ENCODE assay signal across 8 cellular contexts in the genomic region with DNA sequence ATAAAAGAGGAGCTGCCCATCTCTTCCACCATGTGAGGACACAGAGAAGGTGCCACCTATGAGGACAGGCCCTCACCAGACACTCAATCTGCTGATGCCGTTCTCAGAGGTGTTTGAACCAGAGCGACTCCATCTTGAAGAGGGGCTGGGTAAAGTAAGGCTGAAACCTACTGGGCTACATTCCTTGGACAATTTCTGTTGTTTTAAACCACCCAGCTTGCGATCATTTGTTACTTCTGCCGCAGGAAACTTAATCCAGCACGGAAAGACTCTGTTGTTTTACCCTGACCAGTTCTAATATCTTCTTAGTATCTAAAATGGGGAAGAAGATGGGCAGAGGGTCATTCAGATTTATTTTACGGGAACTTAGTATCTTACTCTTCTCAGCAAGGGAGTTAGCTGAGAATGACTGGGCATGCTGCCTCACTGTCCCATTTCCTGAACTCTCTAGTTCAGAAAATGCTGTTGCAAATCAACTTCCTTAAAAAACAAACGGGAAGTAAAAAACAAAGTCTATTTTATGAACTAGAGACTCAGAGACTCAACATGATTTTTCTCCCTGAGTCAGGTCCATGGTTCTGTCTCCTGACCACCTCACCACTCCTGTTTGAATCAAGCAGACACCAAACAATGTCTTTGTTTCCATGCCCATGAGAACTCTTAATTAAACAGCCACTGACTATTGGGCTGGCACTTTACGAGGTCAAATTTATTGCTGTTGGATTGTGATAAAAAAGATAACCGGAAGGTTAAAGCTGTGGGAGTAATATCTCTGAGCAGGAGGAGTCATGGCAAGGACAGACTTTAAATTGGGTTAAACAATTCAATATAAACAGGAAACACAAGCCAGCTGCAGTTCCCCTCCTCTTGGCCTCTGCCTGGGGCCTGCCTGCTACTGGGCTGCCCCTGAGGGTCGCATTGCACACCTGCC. TPM values are rescaled to one million over a fixed set of nuclear protein-coding genes. Genes with fewer than 3 reads are reported as not detected.
DNase-seq lines count a peak whose midpoint lies in the region; ATAC-seq, FAIRE-seq and TF ChIP-seq lines count a peak whose summit lies in the region.

No MANE protein-coding gene starts in this region.

- intact Hi-C loops in K562 (cut with micrococcal nuclease), result no loop called here

- H3K4me3 ChIP-seq in K562 (no peak overlapping the region), mucosa of rectum (ENCODE audit: low read length in 2 of 2) (peak overlapping the region in 1 of 2 donors; percentile 51)

- TF ChIP-seq EP300 in K562 (IDR thresholded peaks at IDR 0.05; ENCODE audit: low read length), result peak; percentile 65

- H3K9me3 ChIP-seq in K562 (replicated peaks; ENCODE audit: control insufficient read depth, insufficient read depth, low read depth, low read length) (no peaks in the 10 kb centered on the region), mucosa of rectum (ENCODE audit: control insufficient read depth in 2 of 2, low read length in 2 of 2) (no peaks in the 10 kb centered on the region)

- peak overlapping the region; percentile 12 for H3K4me2 ChIP-seq in K562 (ENCODE audit: insufficient read depth, low read length)

- no peak for FAIRE-seq in K562 (lab: Jason Lieb, UNC)

- no peaks in the 10 kb centered on the region for H4K20me1 ChIP-seq in K562 (replicated peaks; ENCODE audit: control insufficient read depth, insufficient read depth, low read length)

- DNase-seq in CD1c-positive myeloid dendritic cell (ENCODE audit: extremely low spot score) (peak; percentile 94), MV-4-11 (lab: John Stamatoyannopoulos, UW) (peak; percentile 93), K562 (ENCODE audit: extremely low read depth in 1 of 4, low spot score in 3 of 4) (peak in 3 of 4 experiments; percentile 23 to 30 (median 28))

- CTCF ChIA-PET in K562 (lab: Yijun Ruan, JAX; ENCODE audit: low intra/inter-chr PET ratio), result no interaction called here

- in situ Hi-C loops in K562 (cut with MboI), result no loop called here

- H3K9me1 ChIP-seq in K562 (ENCODE audit: control insufficient read depth, insufficient read depth, low read length), result no peaks in the 10 kb centered on the region

- 29% methylated on average over 10 of the region's 10 CpGs for WGBS in K562 (ENCODE audit: insufficient coverage, low coverage, missing lambda C conversion rate)

- no peak for TF ChIP-seq POLR2A in K562 (conservative IDR thresholded peaks at IDR 0.05)

- H2AFZ ChIP-seq in K562 (ENCODE audit: low read depth, low read length), result peak overlapping the region; percentile 79

- H3K79me2 ChIP-seq in K562 (ENCODE audit: control insufficient read depth, insufficient read depth, low read length), result no peaks in the 10 kb centered on the region

- ATAC-seq in K562 (peak; percentile 14), HG03025 (IDR thresholded peaks at IDR 0.05; ENCODE audit: low FRiP score, unreplicated experiment) (no peak), GM21360 (IDR thresholded peaks at IDR 0.05; ENCODE audit: unreplicated experiment) (no peak), HG02678 (IDR thresholded peaks at IDR 0.05; ENCODE audit: unreplicated experiment) (no peak), GM19324 (IDR thresholded peaks at IDR 0.05; ENCODE audit: low FRiP score, unreplicated experiment) (no peak)

- H3K27ac ChIP-seq in K562 (ENCODE audit: extremely low read depth, low read depth, low read length), result peak overlapping the region; percentile 67; the same call in 2 of the 3 replicates
- H3K27ac ChIP-seq in mucosa of rectum (ENCODE audit: low read depth in 2 of 2, low read length in 2 of 2), result peak overlapping the region; percentile 54 to 77

- TF ChIP-seq RAD21 in K562 (CRISPR knock-in tag; conservative IDR thresholded peaks at IDR 0.05 in 1 of 2, IDR thresholded peaks at IDR 0.05 in 1 of 2), result 0 out of 4 replicates have a peak, but pooled peaks of 1 of the 2 experiments have one; percentile 5

- H3K4me1 ChIP-seq in K562 (replicated peaks in 1 of 2; ENCODE audit: control insufficient read depth in 2 of 2, insufficient read depth in 2 of 2, low read length in 2 of 2) (peaks cover 14 to 48% of the 10 kb centered on the region in 2 experiments), mucosa of rectum (ENCODE audit: control insufficient read depth in 2 of 2, insufficient read depth in 2 of 2, low read length in 2 of 2) (peaks cover 20 to 24% of the 10 kb centered on the region in 2 donors)

- POLR2A ChIA-PET in K562 (lab: Yijun Ruan, JAX), result interaction anchor here (0.6 to 3.4 kb wide), 8 partner anchors 10 to 623 kb away, joined by 3 to 13 read pairs (median 3); no protein-coding TSS in a partner anchor

- H3K9ac ChIP-seq in K562 (ENCODE audit: insufficient read depth in 1 of 2, low read depth in 2 of 2, low read length in 2 of 2), result peak overlapping the region in 1 of 2 experiments; percentile 75; a peak in 2 of 4 replicates
- H3K9ac ChIP-seq in mucosa of rectum (ENCODE audit: low read depth in 1 of 2, low read length in 2 of 2), result peak overlapping the region in 1 of 2 donors; percentile 28

- no peaks in the 10 kb centered on the region for H3K27me3 ChIP-seq in K562 (ENCODE audit: control insufficient read depth in 2 of 2, insufficient read depth in 2 of 2, low read length in 2 of 2)
- no peaks in the 10 kb centered on the region for H3K27me3 ChIP-seq in mucosa of rectum (ENCODE audit: control insufficient read depth in 2 of 2, insufficient read depth in 2 of 2, low read length in 2 of 2)

- TF ChIP-seq CTCF in K562 (IDR thresholded peaks at IDR 0.05 in 2 of 3, conservative IDR thresholded peaks at IDR 0.05 in 1 of 3; ENCODE audit: insufficient read depth in 2 of 3, low read depth in 1 of 3, low read length in 3 of 3), result no peak

- BruUV-seq in K562 (replicated peaks; lab: Mats Ljungman, UMichigan), result no TSS peak

- H3K36me3 ChIP-seq in K562 (ENCODE audit: control insufficient read depth, insufficient read depth, low read length), result no peaks in the 10 kb centered on the region
- peaks cover 8 to 9% of the 10 kb centered on the region in 2 donors for H3K36me3 ChIP-seq in mucosa of rectum (ENCODE audit: control insufficient read depth in 2 of 2, insufficient read depth in 2 of 2, low read length in 2 of 2)

TF ChIP-seq in K562, 482 proteins besides CTCF, POLR2A, EP300 and RAD21 (continues in another document):
- peak; percentile 53 for TF ChIP-seq TCF3 (CRISPR knock-in tag; IDR thresholded peaks at IDR 0.05)
- no peak for TF ChIP-seq FOXJ2 (tag; IDR thresholded peaks at IDR 0.05)
- TF ChIP-seq, protein P1, sequence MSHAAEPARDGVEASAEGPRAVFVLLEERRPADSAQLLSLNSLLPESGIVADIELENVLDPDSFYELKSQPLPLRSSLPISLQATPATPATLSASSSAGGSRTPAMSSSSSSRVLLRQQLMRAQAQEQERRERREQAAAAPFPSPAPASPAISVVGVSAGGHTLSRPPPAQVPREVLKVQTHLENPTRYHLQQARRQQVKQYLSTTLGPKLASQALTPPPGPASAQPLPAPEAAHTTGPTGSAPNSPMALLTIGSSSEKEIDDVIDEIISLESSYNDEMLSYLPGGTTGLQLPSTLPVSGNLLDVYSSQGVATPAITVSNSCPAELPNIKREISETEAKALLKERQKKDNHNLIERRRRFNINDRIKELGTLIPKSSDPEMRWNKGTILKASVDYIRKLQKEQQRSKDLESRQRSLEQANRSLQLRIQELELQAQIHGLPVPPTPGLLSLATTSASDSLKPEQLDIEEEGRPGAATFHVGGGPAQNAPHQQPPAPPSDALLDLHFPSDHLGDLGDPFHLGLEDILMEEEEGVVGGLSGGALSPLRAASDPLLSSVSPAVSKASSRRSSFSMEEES (CRISPR knock-in tag; IDR thresholded peaks at IDR 0.05), result peak; percentile 53
- TF ChIP-seq SMARCE1 (IDR thresholded peaks at IDR 0.05), result peak; percentile 77
- peak; percentile 86 for TF ChIP-seq TAF7 (tag; IDR thresholded peaks at IDR 0.05)
- TF ChIP-seq ZNF3 (CRISPR knock-in tag; IDR thresholded peaks at IDR 0.05), result 0 out of 2 replicates have a peak, but pooled peaks have one; percentile 23
- TF ChIP-seq ELF4 (CRISPR knock-in tag; IDR thresholded peaks at IDR 0.05), result peak; percentile 53; the same call in 1 of the 2 replicates

RNA-seq across cellular contexts. Expression of gene IFNAR1, which starts 23.8 kb away (rescaled TPM):
- total RNA-seq in K562 (2011; cell fraction: chromatin; rRNA removed; ENCODE audit: low replicate concordance), result 7.7 and 20.5 TPM in 2 replicates
- total RNA-seq in K562 (2011; cell fraction: nucleolus; rRNA removed), result 8.7 and 11.3 TPM in 2 replicates
- total RNA-seq in K562 (2011; cell fraction: nucleoplasm; rRNA removed), result 13.3 and 24.0 TPM in 2 replicates
- total RNA-seq in K562 (2014; rRNA removed), result 8.6 TPM in 2 replicates
- 11.5 and 13.7 TPM in 2 replicates for total RNA-seq in K562 (2014; rRNA removed; fragmentation: Illumina TruSeq; extraction: Trizol)
- total RNA-seq in K562 (2015; rRNA removed; fragmentation: Illumina TruSeq; extraction: Trizol), result 10.2 and 12.7 TPM in 2 replicates
- 23.7 and 24.2 TPM in 2 replicates for total RNA-seq in K562 (2021)
- 10.4 and 10.8 TPM in 2 replicates for polyA plus RNA-seq in K562 (2011; rRNA removed)
- 5.4 and 10.1 TPM in 2 replicates for polyA plus RNA-seq in K562 (2011; cell fraction: cytosol; rRNA removed)
- polyA plus RNA-seq in K562 (2011; cell fraction: nucleus; rRNA removed), result 2.8 and 3.5 TPM in 2 replicates
- polyA plus RNA-seq in K562 (2012), result 20.0 and 32.3 TPM in 2 replicates
- polyA plus RNA-seq in K562 (2014; fragmentation: Illumina TruSeq; extraction: Trizol), result 17.2 and 20.9 TPM in 2 replicates
- polyA plus RNA-seq in K562 (2014; fragmentation: Nextera tagmentation; extraction: Ambion mirVana), result 10 to 100 TPM; 27.4 to 31.8 TPM
- 11.0 and 14.8 TPM in 2 replicates for polyA plus RNA-seq in K562 (2014; rRNA removed)
- 21.6 and 28.4 TPM in 2 replicates for polyA minus RNA-seq in K562 (2011; rRNA and poly(A)+ RNA removed)
- 10.5 and 11.9 TPM in 2 replicates for polyA minus RNA-seq in K562 (2011; cell fraction: cytosol; rRNA and poly(A)+ RNA removed)
- polyA minus RNA-seq in K562 (2011; cell fraction: nucleus; rRNA and poly(A)+ RNA removed), result 6.2 and 12.8 TPM in 2 replicates

RNA-seq across cellular contexts. Expression of gene IL10RB, which starts 34.8 kb away (rescaled TPM):
- total RNA-seq in K562 (2011; cell fraction: chromatin; rRNA removed; ENCODE audit: low replicate concordance), result 29.7 and 42.2 TPM in 2 replicates
- 53.8 and 58.4 TPM in 2 replicates for total RNA-seq in K562 (2011; cell fraction: nucleolus; rRNA removed)
- 50.7 and 54.7 TPM in 2 replicates for total RNA-seq in K562 (2011; cell fraction: nucleoplasm; rRNA removed)
- 25.3 and 31.2 TPM in 2 replicates for total RNA-seq in K562 (2014; rRNA removed)
- 21.3 and 23.0 TPM in 2 replicates for total RNA-seq in K562 (2014; rRNA removed; fragmentation: Illumina TruSeq; extraction: Trizol)
- total RNA-seq in K562 (2015; rRNA removed; fragmentation: Illumina TruSeq; extraction: Trizol), result 25.1 and 25.3 TPM in 2 replicates
- total RNA-seq in K562 (2021), result 17.5 TPM in 2 replicates
- polyA plus RNA-seq in K562 (2011; rRNA removed), result 29.9 and 33.1 TPM in 2 replicates
- 26.0 and 37.2 TPM in 2 replicates for polyA plus RNA-seq in K562 (2011; cell fraction: cytosol; rRNA removed)
- polyA plus RNA-seq in K562 (2011; cell fraction: nucleus; rRNA removed), result 11.5 and 12.0 TPM in 2 replicates
- 26.1 and 35.7 TPM in 2 replicates for polyA plus RNA-seq in K562 (2012)
- polyA plus RNA-seq in K562 (2014; fragmentation: Illumina TruSeq; extraction: Trizol), result 29.6 and 33.8 TPM in 2 replicates
- 10 to 100 TPM; 10.9 to 14.7 TPM for polyA plus RNA-seq in K562 (2014; fragmentation: Nextera tagmentation; extraction: Ambion mirVana)
- polyA plus RNA-seq in K562 (2014; rRNA removed), result 19.3 and 22.1 TPM in 2 replicates
- polyA minus RNA-seq in K562 (2011; rRNA and poly(A)+ RNA removed), result 36.6 and 39.8 TPM in 2 replicates
- 17.2 and 27.0 TPM in 2 replicates for polyA minus RNA-seq in K562 (2011; cell fraction: cytosol; rRNA and poly(A)+ RNA removed)
- polyA minus RNA-seq in K562 (2011; cell fraction: nucleus; rRNA and poly(A)+ RNA removed), result 8.1 and 12.9 TPM in 2 replicates

Comparison
In these comparisons a context has a peak if more than half of its experiments do, and no peak if none do; other contexts are left out.
1. DNase-seq: peak in every context shown above with its lines; median percentile 94 in CD1c-positive myeloid dendritic cell; 93 in MV-4-11; 28 in K562.